Comparison of ENCODE assay signal across 1 cellular context in genomic region chr9:137067860-137068538, GRCh38.
TF ChIP-seq lines count a peak whose summit lies in the region.

No MANE protein-coding gene starts in this region.

TF ChIP-seq in HepG2, 621 proteins besides CTCF, POLR2A, EP300 and RAD21 (continued from another document and continues in another):
- TF ChIP-seq NCOR1 (IDR thresholded peaks at IDR 0.05; ENCODE audit: borderline replicate concordance, low read length) (no peak), ZNF331 (CRISPR knock-in tag; IDR thresholded peaks at IDR 0.05) (no peak; the same call in 1 of the 2 replicates), YY1 (IDR thresholded peaks at IDR 0.05; ENCODE audit: insufficient read depth, insufficient replicate concordance, low read depth, low read length) (no peak), GATA4 (IDR thresholded peaks at IDR 0.05; ENCODE audit: borderline replicate concordance, low read depth) (no peak), NFKB2 (CRISPR knock-in tag; IDR thresholded peaks at IDR 0.05; ENCODE audit: borderline replicate concordance) (0 out of 2 replicates have a peak, but pooled peaks have one; percentile 38), KMT2B (CRISPR knock-in tag; IDR thresholded peaks at IDR 0.05) (no peak), ELF1 (CRISPR knock-in tag; IDR thresholded peaks at IDR 0.05) (peak; percentile 49; the same call in 1 of the 2 replicates), BRF2 (CRISPR knock-in tag; IDR thresholded peaks at IDR 0.05) (no peak), CHD2 (IDR thresholded peaks at IDR 0.05; ENCODE audit: low read depth, low read length) (no peak), ARNT (IDR thresholded peaks at IDR 0.05) (no peak), CCDC6 (CRISPR knock-in tag; IDR thresholded peaks at IDR 0.05) (no peak), ARID5B (CRISPR knock-in tag; IDR thresholded peaks at IDR 0.05) (0 out of 2 replicates have a peak, but pooled peaks have one; percentile 10), ETS1 (CRISPR knock-in tag; IDR thresholded peaks at IDR 0.05) (no peak), AGO1 (IDR thresholded peaks at IDR 0.05; ENCODE audit: low read depth, low read length, poor library complexity, severe bottlenecking) (no peak), ZNF782 (CRISPR knock-in tag; IDR thresholded peaks at IDR 0.05; ENCODE audit: borderline replicate concordance) (no peak), USF2 (IDR thresholded peaks at IDR 0.05; ENCODE audit: low read depth, low read length) (no peak), USF2 (CRISPR knock-in tag; IDR thresholded peaks at IDR 0.05; ENCODE audit: borderline replicate concordance) (no peak), RCOR2 (CRISPR knock-in tag; IDR thresholded peaks at IDR 0.05) (no peak), POLR2AphosphoS2 (IDR thresholded peaks at IDR 0.05; ENCODE audit: low read depth, low read length) (no peak), NR2F6 (IDR thresholded peaks at IDR 0.05) (no peak), NR2F6 (CRISPR knock-in tag; IDR thresholded peaks at IDR 0.05) (no peak), ZNF407 (CRISPR knock-in tag; IDR thresholded peaks at IDR 0.05; ENCODE audit: not compliant biosample characterization) (no peak), NCOA1 (CRISPR knock-in tag; IDR thresholded peaks at IDR 0.05) (peak; percentile 86; the same call in 1 of the 2 replicates), ISL2 (CRISPR knock-in tag; IDR thresholded peaks at IDR 0.05) (no peak; the same call in 1 of the 2 replicates), FOXK2 (IDR thresholded peaks at IDR 0.05) (no peak), PHF5A (CRISPR knock-in tag; IDR thresholded peaks at IDR 0.05; ENCODE audit: low read depth, unreplicated experiment) (no peak), STAT6 (CRISPR knock-in tag; IDR thresholded peaks at IDR 0.05; ENCODE audit: borderline replicate concordance) (no peak), DDIT3 (CRISPR knock-in tag; IDR thresholded peaks at IDR 0.05) (no peak), MAFG (CRISPR knock-in tag; IDR thresholded peaks at IDR 0.05) (no peak), ZNF230 (CRISPR knock-in tag; IDR thresholded peaks at IDR 0.05) (no peak), ZNF788 (CRISPR knock-in tag; IDR thresholded peaks at IDR 0.05; ENCODE audit: borderline replicate concordance) (no peak), ZNF138 (CRISPR knock-in tag; IDR thresholded peaks at IDR 0.05; ENCODE audit: low read depth) (0 out of 2 replicates have a peak, but pooled peaks have one; percentile 15), ZBTB43 (CRISPR knock-in tag; conservative IDR thresholded peaks at IDR 0.05) (no peak), SRSF9 (IDR thresholded peaks at IDR 0.05; ENCODE audit: borderline replicate concordance, insufficient read depth, low read depth, low read length, poor library complexity, severe bottlenecking) (no peak), ZBTB49 (CRISPR knock-in tag; IDR thresholded peaks at IDR 0.05; ENCODE audit: borderline replicate concordance) (no peak)
